In genomic region chr16:88771294-88771772, GRCh38 we compare ENCODE assay signal across 10 cellular contexts. TPM values are rescaled to one million over a fixed set of nuclear protein-coding genes. Genes with fewer than 3 reads are reported as not detected.
DNase-seq lines count a peak whose midpoint lies in the region; ATAC-seq and TF ChIP-seq lines count a peak whose summit lies in the region.
"Had no signal": no experiment of that assay in that cellular context is flagged by ENCODE, and none has a peak within 500 bp of the region (broad histone marks: within the 10 kb centered on the region; RNA-seq: fewer than 3 reads in every experiment).

No MANE protein-coding gene starts in this region.

- H3K36me3 Mint-ChIP-seq in activated CD4-positive, alpha-beta T cell treated with anti-CD3 and anti-CD28 coated beads, Interleukin-2, amount 10 ng/mL, durations not matched to agents 7 days and 5 days (ENCODE audit: low read depth) = no peaks in the 10 kb centered on the region
- H3K36me3 Mint-ChIP-seq in brain = no peaks in the 10 kb centered on the region
- no peaks in the 10 kb centered on the region for H3K36me3 Mint-ChIP-seq in type B pancreatic cell

- no peaks in the 10 kb centered on the region for H3K27me3 ChIP-seq in muscle layer of duodenum (ENCODE audit: low read depth, low read length)

- no peak for TF ChIP-seq CTCF in brain (conservative IDR thresholded peaks at IDR 0.05)
- no peak for TF ChIP-seq CTCF in type B pancreatic cell (conservative IDR thresholded peaks at IDR 0.05)

- peak overlapping the region in 1 of 2 donors; percentile 48 for H3K4me3 ChIP-seq in muscle layer of duodenum (ENCODE audit: low read depth in 1 of 2, low read length in 2 of 2)

- no peak overlapping the region for H3K4me3 Mint-ChIP-seq in activated CD4-positive, alpha-beta T cell treated with anti-CD3 and anti-CD28 coated beads, Interleukin-2, amount 10 ng/mL, durations not matched to agents 7 days and 5 days
- H3K4me3 Mint-ChIP-seq in brain (peak overlapping the region in 4 of 5 experiments; percentile 31 to 74 (median 62)), type B pancreatic cell (peak overlapping the region; percentile 70)
- H3K4me3 Mint-ChIP-seq: activated T-helper 1 cell treated with anti-CD3 and anti-CD28 coated beads, Interleukin-12 subunit alpha, Interleukin-12 subunit beta, Interleukin-2, Interleukin-4 antibody, amounts not matched to agents 30 ng/mL and 10 ng/mL and 1 ng/mL, durations not matched to agents 14 hours and 24 hours and 36 hours had no signal

- H3K36me3 ChIP-seq in muscle layer of duodenum (ENCODE audit: control insufficient read depth in 1 of 2, insufficient read depth in 2 of 2, low read length in 2 of 2) = no peaks in the 10 kb centered on the region

- POLR2A ChIA-PET in activated CD4-positive, alpha-beta T cell treated with anti-CD3 and anti-CD28 coated beads, Interleukin-2, amount 10 ng/mL, durations not matched to agents 7 days and 5 days (lab: Charles Lee) = no interaction called here

- no peaks in the 10 kb centered on the region for H3K9me3 Mint-ChIP-seq in activated CD4-positive, alpha-beta T cell treated with anti-CD3 and anti-CD28 coated beads, Interleukin-2, amount 10 ng/mL, durations not matched to agents 7 days and 5 days
- H3K9me3 Mint-ChIP-seq in brain (peaks cover 0 to 4% (median 0%) of the 10 kb centered on the region in 5 experiments), type B pancreatic cell (no peaks in the 10 kb centered on the region)
- H3K9me3 Mint-ChIP-seq: activated T-helper 1 cell treated with anti-CD3 and anti-CD28 coated beads, Interleukin-12 subunit alpha, Interleukin-12 subunit beta, Interleukin-2, Interleukin-4 antibody, amounts not matched to agents 30 ng/mL and 10 ng/mL and 1 ng/mL, durations not matched to agents 14 hours and 24 hours and 36 hours had no signal

- peaks cover 10 to 92% of the 10 kb centered on the region in 2 donors for H3K4me1 ChIP-seq in muscle layer of duodenum (ENCODE audit: control insufficient read depth in 1 of 2, insufficient read depth in 2 of 2, low read length in 2 of 2)

- CTCF ChIA-PET in activated CD4-positive, alpha-beta T cell treated with anti-CD3 and anti-CD28 coated beads, Interleukin-2, amount 10 ng/mL, durations not matched to agents 7 days and 5 days (lab: Charles Lee) = interaction anchor here (1.1 to 1.2 kb wide), 3 partner anchors 9 to 34 kb away, joined by 3 read pairs; no protein-coding TSS in a partner anchor

- no peaks in the 10 kb centered on the region for H3K27me3 Mint-ChIP-seq in activated CD4-positive, alpha-beta T cell treated with anti-CD3 and anti-CD28 coated beads, Interleukin-2, amount 10 ng/mL, durations not matched to agents 7 days and 5 days
- H3K27me3 Mint-ChIP-seq in brain = peaks cover 4% of the 10 kb centered on the region
- H3K27me3 Mint-ChIP-seq in type B pancreatic cell = no peaks in the 10 kb centered on the region

- ATAC-seq in HG03025 (IDR thresholded peaks at IDR 0.05; ENCODE audit: low FRiP score, unreplicated experiment) = no peak
- no peak for ATAC-seq in HG03280 (IDR thresholded peaks at IDR 0.05; ENCODE audit: unreplicated experiment)

- H3K9me3 ChIP-seq in muscle layer of duodenum (ENCODE audit: control insufficient read depth in 1 of 2, low read length in 2 of 2) = no peaks in the 10 kb centered on the region

- peak overlapping the region; percentile 39 for H3K27ac ChIP-seq in muscle layer of duodenum (ENCODE audit: low read length)

- H3K27ac Mint-ChIP-seq in activated CD4-positive, alpha-beta T cell treated with anti-CD3 and anti-CD28 coated beads, Interleukin-2, amount 10 ng/mL, durations not matched to agents 7 days and 5 days = peak overlapping the region; percentile 38
- peak overlapping the region in 4 of 5 experiments; percentile 75 to 91 (median 80) for H3K27ac Mint-ChIP-seq in brain
- peak overlapping the region; percentile 88 for H3K27ac Mint-ChIP-seq in type B pancreatic cell
- H3K27ac Mint-ChIP-seq: activated T-helper 1 cell treated with anti-CD3 and anti-CD28 coated beads, Interleukin-12 subunit alpha, Interleukin-12 subunit beta, Interleukin-2, Interleukin-4 antibody, amounts not matched to agents 30 ng/mL and 10 ng/mL and 1 ng/mL, durations not matched to agents 14 hours and 24 hours and 36 hours had no signal

- no peak for DNase-seq in activated CD4-positive, alpha-beta T cell treated with anti-CD3 and anti-CD28 coated beads, Interleukin-2, amount 10 ng/mL, durations not matched to agents 7 days and 5 days
- no peak for DNase-seq in activated CD4-positive, alpha-beta T cell treated with anti-CD3 and anti-CD28 coated beads, Interleukin-2, amount 50 U/mL, for 1 hour
- DNase-seq in type B pancreatic cell (ENCODE audit: extremely low spot score, unreplicated experiment) = no peak
- DNase-seq in stimulated activated CD8-positive, alpha-beta memory T cell treated with anti-CD3 and anti-CD28 coated beads, Interleukin-4, amount 100 ng/mL, for 48 hours = no peak
- DNase-seq: posterior cingulate gyrus had no signal

- peaks cover 25% of the 10 kb centered on the region for H3K4me1 Mint-ChIP-seq in activated CD4-positive, alpha-beta T cell treated with anti-CD3 and anti-CD28 coated beads, Interleukin-2, amount 10 ng/mL, durations not matched to agents 7 days and 5 days
- H3K4me1 Mint-ChIP-seq in brain (peaks cover 67% of the 10 kb centered on the region), type B pancreatic cell (ENCODE audit: unreplicated experiment) (peaks cover 23% of the 10 kb centered on the region)

RNA-seq across cellular contexts. Expression of gene PIEZO1, which starts 13.7 kb away (rescaled TPM):
- 100 to 1,000 TPM; 239 to 303 TPM for total RNA-seq in activated CD4-positive, alpha-beta T cell treated with anti-CD3 and anti-CD28 coated beads, Interleukin-2, amount 10 ng/mL, durations not matched to agents 7 days and 5 days
- 12.9 TPM for polyA plus RNA-seq in brain (ENCODE audit: insufficient read depth, low read depth, low replicate concordance)
- total RNA-seq in type B pancreatic cell (ENCODE audit: low replicate concordance) = 33.3 and 94.7 TPM in 2 replicates

RNA-seq across cellular contexts. Expression of gene CDT1, which starts 32.3 kb away (rescaled TPM):
- total RNA-seq in activated CD4-positive, alpha-beta T cell treated with anti-CD3 and anti-CD28 coated beads, Interleukin-2, amount 10 ng/mL, durations not matched to agents 7 days and 5 days = 100 to 1,000 TPM; 113 to 119 TPM
- 77.9 TPM for polyA plus RNA-seq in brain (ENCODE audit: insufficient read depth, low read depth, low replicate concordance)
- total RNA-seq in type B pancreatic cell (ENCODE audit: low replicate concordance) = 17.7 and 36.8 TPM in 2 replicates

RNA-seq across cellular contexts. Expression of gene APRT, which starts 40.4 kb away (rescaled TPM):
- 100 to 1,000 TPM in 1 of 2 experiments, 10 to 100 TPM in 1; 86.2 to 112 TPM for total RNA-seq in activated CD4-positive, alpha-beta T cell treated with anti-CD3 and anti-CD28 coated beads, Interleukin-2, amount 10 ng/mL, durations not matched to agents 7 days and 5 days
- 141 TPM for polyA plus RNA-seq in brain (ENCODE audit: insufficient read depth, low read depth, low replicate concordance)
- total RNA-seq in type B pancreatic cell (ENCODE audit: low replicate concordance) = 116 and 153 TPM in 2 replicates

Comparison
In these comparisons a context has a peak if more than half of its experiments do, and no peak if none do; other contexts are left out.
1. H3K27ac Mint-ChIP-seq: peak in every context shown above with its lines; median percentile 88 in type B pancreatic cell; 80 in brain; 38 in activated CD4-positive, alpha-beta T cell treated with anti-CD3 and anti-CD28 coated beads, Interleukin-2, amount 10 ng/mL, durations not matched to agents 7 days and 5 days.